Comparison of ENCODE assay signal across 11 cellular contexts in the genomic region with DNA sequence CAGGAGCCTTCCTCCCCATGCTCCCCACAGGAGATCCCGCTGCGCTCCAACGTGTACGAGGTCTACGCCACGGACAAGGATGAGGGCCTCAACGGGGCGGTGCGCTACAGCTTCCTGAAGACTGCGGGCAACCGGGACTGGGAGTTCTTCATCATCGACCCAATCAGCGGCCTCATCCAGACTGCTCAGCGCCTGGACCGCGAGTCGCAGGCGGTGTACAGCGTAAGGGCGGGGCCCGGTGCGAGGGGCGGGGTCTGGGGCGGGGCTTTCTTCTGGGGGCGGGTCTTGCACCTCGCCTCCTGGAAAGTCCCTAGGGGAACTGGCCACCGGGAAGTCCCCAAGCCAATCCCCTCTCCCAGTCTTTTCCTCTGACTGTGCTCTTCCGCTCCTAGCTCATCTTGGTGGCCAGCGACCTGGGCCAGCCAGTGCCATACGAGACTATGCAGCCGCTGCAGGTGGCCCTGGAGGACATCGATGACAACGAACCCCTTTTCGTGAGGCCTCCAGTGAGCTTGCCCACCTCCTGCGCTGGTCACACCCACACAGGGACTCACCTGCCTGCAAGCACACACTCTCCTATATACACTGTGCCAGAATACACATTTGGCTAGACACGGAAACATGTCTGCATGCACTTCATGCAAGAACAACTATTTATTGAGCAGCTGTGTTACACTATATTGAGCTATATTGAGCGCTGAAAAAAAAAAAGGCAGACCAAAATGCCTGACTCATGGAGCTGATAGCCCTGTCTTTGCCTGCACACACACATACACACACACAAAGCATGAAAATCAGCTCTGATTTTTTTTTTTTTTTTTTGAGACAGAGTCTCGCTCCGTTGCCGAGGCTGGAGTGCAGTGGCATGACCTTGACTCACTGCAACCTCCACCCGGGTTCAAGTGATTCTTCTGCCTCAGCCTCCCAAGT. TPM values are rescaled to one million over a fixed set of nuclear protein-coding genes. Genes with fewer than 3 reads are reported as not detected.
DNase-seq lines count a peak whose midpoint lies in the region; ATAC-seq and TF ChIP-seq lines count a peak whose summit lies in the region.
"Had no signal": no experiment of that assay in that cellular context is flagged by ENCODE, and none has a peak within 500 bp of the region (broad histone marks: within the 10 kb centered on the region; RNA-seq: fewer than 3 reads in every experiment).

No MANE protein-coding gene starts in this region.

- DNase-seq in HEK293T (ENCODE audit: extremely low spot score) (peak; percentile 87), astrocyte of the spinal cord (ENCODE audit: low read depth, low spot score) (peak; percentile 12), iris pigment epithelial cell (ENCODE audit: low read depth) (peak; percentile 29), sciatic nerve (ENCODE audit: low spot score) (no peak), SHP77 (lab: John Stamatoyannopoulos, UW) (no peak)
- DNase-seq in activated T-cell treated with anti-CD3 and anti-CD28 coated beads, Interleukin-2, amount 50 U/mL, for 24 hours: no peak
- DNase-seq: activated T-cell treated with anti-CD3 and anti-CD28 coated beads, Interleukin-2, amount 50 U/mL, for 4 hours; immature natural killer cell; NCI-H226 had no signal

- no peak overlapping the region for H3K4me3 ChIP-seq in astrocyte of the spinal cord (ENCODE audit: low read depth, low read length)

- no peaks in the 10 kb centered on the region for H3K36me3 Mint-ChIP-seq in activated T-cell treated with anti-CD3 and anti-CD28 coated beads, Interleukin-2, amount 50 U/mL, for 24 hours (ENCODE audit: low read depth)

- H3K27me3 Mint-ChIP-seq in activated T-cell treated with anti-CD3 and anti-CD28 coated beads, Interleukin-2, amount 50 U/mL, for 24 hours: no peaks in the 10 kb centered on the region
- H3K27me3 Mint-ChIP-seq: stimulated activated naive CD8-positive, alpha-beta T cell treated with anti-CD3 and anti-CD28 coated beads, Interleukin-15, Interleukin-2, amounts not matched to agents 100 ng/mL and 50 ng/mL, for 24 hours had no signal

- in situ Hi-C loops in astrocyte of the spinal cord (cut with HindIII; ENCODE audit: low sequenced_read_pairs): no loop called here

- POLR2A ChIA-PET in HEK293T (lab: Yijun Ruan, JAX): interaction anchor here (1.0 kb wide), 1 partner anchor 33 kb away, joined by 3 read pairs; a partner anchor contains a TSS

- H3K9me3 Mint-ChIP-seq in activated T-cell treated with anti-CD3 and anti-CD28 coated beads, Interleukin-2, amount 50 U/mL, for 24 hours: no peaks in the 10 kb centered on the region
- H3K9me3 Mint-ChIP-seq: activated T-cell treated with anti-CD3 and anti-CD28 coated beads, Interleukin-2, amount 50 U/mL, for 4 hours; immature natural killer cell; stimulated activated naive CD8-positive, alpha-beta T cell treated with anti-CD3 and anti-CD28 coated beads, Interleukin-15, Interleukin-2, amounts not matched to agents 100 ng/mL and 50 ng/mL, for 24 hours had no signal

- H3K4me1 Mint-ChIP-seq in activated T-cell treated with anti-CD3 and anti-CD28 coated beads, Interleukin-2, amount 50 U/mL, for 24 hours (ENCODE audit: low read depth): no peaks in the 10 kb centered on the region
- H3K4me1 Mint-ChIP-seq: immature natural killer cell had no signal

- ATAC-seq in sciatic nerve (peak; percentile 77), GM21381 (IDR thresholded peaks at IDR 0.05; ENCODE audit: unreplicated experiment) (no peak)
- ATAC-seq: activated T-cell treated with anti-CD3 and anti-CD28 coated beads, Interleukin-2, amount 50 U/mL, for 4 hours had no signal

- CTCF ChIA-PET in HEK293T (lab: Yijun Ruan, JAX): no interaction called here

- intact Hi-C loops in sciatic nerve (cut with DNase I): no loop called here

- no peak overlapping the region for H3K27ac Mint-ChIP-seq in activated T-cell treated with anti-CD3 and anti-CD28 coated beads, Interleukin-2, amount 50 U/mL, for 24 hours
- H3K27ac Mint-ChIP-seq: immature natural killer cell; stimulated activated naive CD8-positive, alpha-beta T cell treated with anti-CD3 and anti-CD28 coated beads, Interleukin-15, Interleukin-2, amounts not matched to agents 100 ng/mL and 50 ng/mL, for 24 hours had no signal

- no peak for TF ChIP-seq CTCF in astrocyte of the spinal cord (IDR thresholded peaks at IDR 0.05; ENCODE audit: low read depth, low read length)

- no peak overlapping the region for H3K4me3 Mint-ChIP-seq in activated T-cell treated with anti-CD3 and anti-CD28 coated beads, Interleukin-2, amount 50 U/mL, for 24 hours
- H3K4me3 Mint-ChIP-seq: activated T-cell treated with anti-CD3 and anti-CD28 coated beads, Interleukin-2, amount 50 U/mL, for 4 hours; immature natural killer cell; stimulated activated naive CD8-positive, alpha-beta T cell treated with anti-CD3 and anti-CD28 coated beads, Interleukin-15, Interleukin-2, amounts not matched to agents 100 ng/mL and 50 ng/mL, for 24 hours had no signal

TF ChIP-seq in HEK293T, 16 proteins besides CTCF, POLR2A, EP300 and RAD21:
- TF ChIP-seq, protein P1, sequence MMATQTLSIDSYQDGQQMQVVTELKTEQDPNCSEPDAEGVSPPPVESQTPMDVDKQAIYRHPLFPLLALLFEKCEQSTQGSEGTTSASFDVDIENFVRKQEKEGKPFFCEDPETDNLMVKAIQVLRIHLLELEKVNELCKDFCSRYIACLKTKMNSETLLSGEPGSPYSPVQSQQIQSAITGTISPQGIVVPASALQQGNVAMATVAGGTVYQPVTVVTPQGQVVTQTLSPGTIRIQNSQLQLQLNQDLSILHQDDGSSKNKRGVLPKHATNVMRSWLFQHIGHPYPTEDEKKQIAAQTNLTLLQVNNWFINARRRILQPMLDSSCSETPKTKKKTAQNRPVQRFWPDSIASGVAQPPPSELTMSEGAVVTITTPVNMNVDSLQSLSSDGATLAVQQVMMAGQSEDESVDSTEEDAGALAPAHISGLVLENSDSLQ (IDR thresholded peaks at IDR 0.05): no peak
- peak; percentile 52; the same call in 1 of the 2 replicates for TF ChIP-seq L3MBTL2 (conservative IDR thresholded peaks at IDR 0.05)
- no peak for TF ChIP-seq BHLHE40 (IDR thresholded peaks at IDR 0.05; ENCODE audit: borderline replicate concordance)
- no peak for TF ChIP-seq FOXA1 (IDR thresholded peaks at IDR 0.05)
- TF ChIP-seq ELF4 (IDR thresholded peaks at IDR 0.05): no peak
- no peak for TF ChIP-seq CTBP1 (IDR thresholded peaks at IDR 0.05; ENCODE audit: borderline replicate concordance)
- no peak for TF ChIP-seq FOXK2 (IDR thresholded peaks at IDR 0.05)

RNA-seq across cellular contexts. Expression of a gene that starts 32.7 kb away (rescaled TPM):
- total RNA-seq in sciatic nerve: 171 TPM

RNA-seq across cellular contexts. Expression of a gene that starts 45.0 kb away (rescaled TPM):
- 920 TPM for total RNA-seq in sciatic nerve

Comparison
In these comparisons a context has a peak if more than half of its experiments do, and no peak if none do; other contexts are left out.
1. DNase-seq: peak in HEK293T (single experiment), astrocyte of the spinal cord (single experiment) and iris pigment epithelial cell (single experiment); none in sciatic nerve (single experiment), activated T-cell treated with anti-CD3 and anti-CD28 coated beads, Interleukin-2, amount 50 U/mL, for 24 hours (single experiment) and SHP77 (0 of 2).